1 cellular context compared by ENCODE assay signal in genomic region chr7:52691257-52691656, GRCh38.
TF ChIP-seq lines count a peak whose summit lies in the region.

No MANE protein-coding gene starts in this region.

TF ChIP-seq in H1, 55 proteins besides CTCF, POLR2A, EP300 and RAD21 (continued from another document):
- no peak for TF ChIP-seq CHD7 (IDR thresholded peaks at IDR 0.05; ENCODE audit: insufficient replicate concordance, low read length)
- TF ChIP-seq ATF2 (IDR thresholded peaks at IDR 0.05; ENCODE audit: low read length): no peak
- no peak for TF ChIP-seq HDAC2 (IDR thresholded peaks at IDR 0.05; ENCODE audit: borderline replicate concordance in 1 of 2, low read depth in 2 of 2, low read length in 2 of 2)
- no peak for TF ChIP-seq NRF1 (IDR thresholded peaks at IDR 0.05; ENCODE audit: low read depth, low read length)
- no peak for TF ChIP-seq GTF2F1 (IDR thresholded peaks at IDR 0.05; ENCODE audit: borderline replicate concordance, low read depth, low read length)
- no peak for TF ChIP-seq EGR1 (IDR thresholded peaks at IDR 0.05; ENCODE audit: borderline replicate concordance, low read depth, low read length)
- no peak for TF ChIP-seq CHD1 (IDR thresholded peaks at IDR 0.05; ENCODE audit: low read depth, low read length)
- no peak for TF ChIP-seq CBX8 (IDR thresholded peaks at IDR 0.05; ENCODE audit: borderline replicate concordance, low read depth, low read length)
- no peak for TF ChIP-seq CBX5 (IDR thresholded peaks at IDR 0.05; ENCODE audit: low read depth, low read length)
- TF ChIP-seq TAF1 (IDR thresholded peaks at IDR 0.05; ENCODE audit: low read depth, low read length): no peak
- no peak for TF ChIP-seq RFX5 (IDR thresholded peaks at IDR 0.05; ENCODE audit: borderline replicate concordance, low read depth, low read length)
- TF ChIP-seq TCF12 (IDR thresholded peaks at IDR 0.05; ENCODE audit: low read depth, low read length): no peak
- no peak for TF ChIP-seq ATF3 (IDR thresholded peaks at IDR 0.05; ENCODE audit: insufficient read depth, low read depth, low read length)
